ENCODE assay signal across 14 cellular contexts in genomic region chr1:55244476-55245109, GRCh38. TPM values are rescaled to one million over a fixed set of nuclear protein-coding genes. Genes with fewer than 3 reads are reported as not detected.
DNase-seq lines count a peak whose midpoint lies in the region; FAIRE-seq and TF ChIP-seq lines count a peak whose summit lies in the region.
"Had no signal": no experiment of that assay in that cellular context is flagged by ENCODE, and none has a peak within 500 bp of the region (broad histone marks: within the 10 kb centered on the region; RNA-seq: fewer than 3 reads in every experiment).

No MANE protein-coding gene starts in this region.

- peak; percentile 94 for DNase-seq in MV-4-11 (lab: John Stamatoyannopoulos, UW)
- peak; percentile 49 for DNase-seq in choroid plexus epithelial cell (ENCODE audit: low read depth)
- peak; percentile 47 for DNase-seq in medulla oblongata (ENCODE audit: extremely low spot score)
- DNase-seq in activated effector memory CD4-positive, alpha-beta T cell treated with anti-CD3 and anti-CD28 coated beads, Interleukin-2, amount 50 U/mL, for 16 hours, result no peak
- DNase-seq in stomach, result no peak
- no peak for DNase-seq in frontal cortex (ENCODE audit: low spot score in 2 of 2)
- DNase-seq in activated naive CD8-positive, alpha-beta T cell treated with anti-CD3 and anti-CD28 coated beads for 36 hours, result no peak
- DNase-seq: CD8-positive, alpha-beta T cell; NCI-H2171 treated with DMSO at 0.1 percent for 48 hours; retina; SHP77 had no signal

- H3K36me3 Mint-ChIP-seq in activated naive CD8-positive, alpha-beta T cell treated with anti-CD3 and anti-CD28 coated beads for 36 hours, result no peaks in the 10 kb centered on the region
- H3K36me3 Mint-ChIP-seq: CD8-positive, alpha-beta T cell had no signal

- no peak overlapping the region for H3K4me3 Mint-ChIP-seq in activated naive CD8-positive, alpha-beta T cell treated with anti-CD3 and anti-CD28 coated beads for 36 hours
- H3K4me3 Mint-ChIP-seq: CD8-positive, alpha-beta T cell had no signal

- H3K36me3 ChIP-seq in BLaER1 treated with 17β-estradiol and CSF1 and Interleukin-3, amounts not matched to agents 10 nM and 100 nM, result no peaks in the 10 kb centered on the region
- H3K36me3 ChIP-seq in stomach, result no peaks in the 10 kb centered on the region

- H4K20me1 ChIP-seq in BLaER1 treated with 17β-estradiol and CSF1 and Interleukin-3, amounts not matched to agents 10 nM and 100 nM, result no peaks in the 10 kb centered on the region

- no peak overlapping the region for H3K27ac Mint-ChIP-seq in activated naive CD8-positive, alpha-beta T cell treated with anti-CD3 and anti-CD28 coated beads for 36 hours
- H3K27ac Mint-ChIP-seq: CD8-positive, alpha-beta T cell had no signal

- peaks cover 12 to 56% (median 36%) of the 10 kb centered on the region in 10 experiments for H3K4me1 ChIP-seq in BLaER1 treated with 17β-estradiol and CSF1 and Interleukin-3, amounts not matched to agents 10 nM and 100 nM
- H3K4me1 ChIP-seq in stomach, result peaks cover 0 to 16% (median 5%) of the 10 kb centered on the region in 4 donors

- FAIRE-seq in frontal cortex (lab: Jason Lieb, UNC), result no peak
- FAIRE-seq: H54 had no signal

- TF ChIP-seq EP300 in stomach (IDR thresholded peaks at IDR 0.05), result no peak

- no peaks in the 10 kb centered on the region for H3K27me3 Mint-ChIP-seq in activated naive CD8-positive, alpha-beta T cell treated with anti-CD3 and anti-CD28 coated beads for 36 hours

- no peaks in the 10 kb centered on the region for H3K9me3 Mint-ChIP-seq in activated naive CD8-positive, alpha-beta T cell treated with anti-CD3 and anti-CD28 coated beads for 36 hours
- H3K9me3 Mint-ChIP-seq: CD8-positive, alpha-beta T cell had no signal

- H3K4me1 Mint-ChIP-seq in activated naive CD8-positive, alpha-beta T cell treated with anti-CD3 and anti-CD28 coated beads for 36 hours, result peaks cover 2% of the 10 kb centered on the region

- WGBS in stomach, 5 donors, result 26 to 40% (median 38%) methylated on average over 6 of the region's 6 CpGs

- no peaks in the 10 kb centered on the region for H3K27me3 ChIP-seq in BLaER1 treated with 17β-estradiol and CSF1 and Interleukin-3, amounts not matched to agents 10 nM and 100 nM
- no peaks in the 10 kb centered on the region for H3K27me3 ChIP-seq in stomach

- peak overlapping the region in 8 of 11 experiments; percentile 26 to 63 (median 45); a peak in 15 of 22 replicates for H3K9ac ChIP-seq in BLaER1 treated with 17β-estradiol and CSF1 and Interleukin-3, amounts not matched to agents 10 nM and 100 nM
- H3K9ac ChIP-seq: KMS-11 had no signal

- intact Hi-C loops in stomach (cut with DNase I; ENCODE audit: low total_unique reads), result no loop called here

- H3K27ac ChIP-seq in BLaER1 treated with 17β-estradiol and CSF1 and Interleukin-3, amounts not matched to agents 10 nM and 100 nM, result peak overlapping the region in 10 of 11 experiments; percentile 23 to 78 (median 66); a peak in 19 of 22 replicates
- H3K27ac ChIP-seq in stomach, result peak overlapping the region in 1 of 5 donors; percentile 33
- H3K27ac ChIP-seq: KMS-11 had no signal

- H3K4me2 ChIP-seq in BLaER1 treated with 17β-estradiol and CSF1 and Interleukin-3, amounts not matched to agents 10 nM and 100 nM, result peak overlapping the region; percentile 15 to 88 (median 74)
- H3K4me2 ChIP-seq: KMS-11 had no signal

- no peak for TF ChIP-seq CTCF in choroid plexus epithelial cell (conservative IDR thresholded peaks at IDR 0.05; ENCODE audit: low read depth, low read length)
- TF ChIP-seq CTCF in stomach (IDR thresholded peaks at IDR 0.05), result no peak

- H3K4me3 ChIP-seq in BLaER1 treated with 17β-estradiol and CSF1 and Interleukin-3, amounts not matched to agents 10 nM and 100 nM, result peak overlapping the region in 2 of 10 experiments; percentile 23 to 37; a peak in 3 of 20 replicates
- H3K4me3 ChIP-seq in choroid plexus epithelial cell (ENCODE audit: low read depth, low read length), result no peak overlapping the region
- H3K4me3 ChIP-seq in stomach, result no peak overlapping the region

- TF ChIP-seq POLR2A in stomach (IDR thresholded peaks at IDR 0.05), result no peak

- no peaks in the 10 kb centered on the region for H3K9me3 ChIP-seq in BLaER1 treated with 17β-estradiol and CSF1 and Interleukin-3, amounts not matched to agents 10 nM and 100 nM (replicated peaks in 1 of 11)
- H3K9me3 ChIP-seq in stomach, result no peaks in the 10 kb centered on the region

RNA-seq across cellular contexts. Expression of gene USP24, which starts 29.4 kb away (rescaled TPM):
- total RNA-seq in stomach, result 100 to 1,000 TPM in 1 of 5 donors, 10 to 100 TPM in 4; 15.9 to 114 (median 40.6) TPM
- polyA plus RNA-seq in stomach, result 1 to 10 TPM; 5.5 to 7.1 (median 6.0) TPM
- total RNA-seq in frontal cortex, result 67.3 TPM
- 10 to 100 TPM; 44.4 to 51.2 TPM for total RNA-seq in activated naive CD8-positive, alpha-beta T cell treated with anti-CD3 and anti-CD28 coated beads for 36 hours

Comparison
In these comparisons a context has a peak if more than half of its experiments do, and no peak if none do; other contexts are left out.
1. DNase-seq: peak in MV-4-11 (single experiment), choroid plexus epithelial cell (single experiment) and medulla oblongata (single experiment); none in activated effector memory CD4-positive, alpha-beta T cell treated with anti-CD3 and anti-CD28 coated beads, Interleukin-2, amount 50 U/mL, for 16 hours (single experiment), stomach (single experiment), frontal cortex (0 of 2) and activated naive CD8-positive, alpha-beta T cell treated with anti-CD3 and anti-CD28 coated beads for 36 hours (single experiment).